ENCODE assay signal across 9 cellular contexts in genomic region chr9:88535932-88536324, GRCh38. TPM values are rescaled to one million over a fixed set of nuclear protein-coding genes. Genes with fewer than 3 reads are reported as not detected.
DNase-seq lines count a peak whose midpoint lies in the region; ATAC-seq and TF ChIP-seq lines count a peak whose summit lies in the region.
"Had no signal": no experiment of that assay in that cellular context is flagged by ENCODE, and none has a peak within 500 bp of the region (broad histone marks: within the 10 kb centered on the region; RNA-seq: fewer than 3 reads in every experiment).

No MANE protein-coding gene starts in this region.

- intact Hi-C loops in ascending aorta (cut with DNase I) = loop anchor here (2.0 to 5.0 kb wide), 7 partner anchors 69 to 809 kb away; partner anchors contain the start of genes CDK20, CKS2, CTSL and SECISBP2

- peak; percentile 48 for DNase-seq in GM23338 (ENCODE audit: low spot score)
- peak in 1 of 2 donors; percentile 70 for DNase-seq in ascending aorta (ENCODE audit: low spot score in 2 of 2)
- no peak for DNase-seq in NCI-H510A (lab: John Stamatoyannopoulos, UW)
- no peak for DNase-seq in DMS114 treated with DMSO at 0.1 percent for 48 hours (lab: John Stamatoyannopoulos, UW; ENCODE audit: unreplicated experiment)
- DNase-seq in occipital lobe (lab: John Stamatoyannopoulos, UW) = no peak

- TF ChIP-seq CTCF in GM23338 (conservative IDR thresholded peaks at IDR 0.05; ENCODE audit: low read depth in 2 of 2) (0 out of 4 replicates have a peak, but pooled peaks of 1 of the 2 experiments have one; percentile 5), ascending aorta (IDR thresholded peaks at IDR 0.05) (no peak)

- H3K27ac ChIP-seq in GM23338 (ENCODE audit: low read depth) (no peak overlapping the region), ascending aorta (peak overlapping the region; percentile 93)

- no peaks in the 10 kb centered on the region; the same call in 2 of the 3 replicates for H3K36me3 Mint-ChIP-seq in GM23338 (ENCODE audit: low read depth)

- peaks cover 14% of the 10 kb centered on the region for H3F3A ChIP-seq in GM23338 (replicated peaks; ENCODE audit: low read depth)

- H3K4me2 ChIP-seq in GM23338 (peak overlapping the region; percentile 94), skeletal muscle satellite cell (ENCODE audit: low read length) (peak overlapping the region; percentile 86)

- H3K36me3 ChIP-seq in GM23338 (ENCODE audit: insufficient read depth) (no peaks in the 10 kb centered on the region), ascending aorta (no peaks in the 10 kb centered on the region), skeletal muscle satellite cell (ENCODE audit: insufficient read depth, low read length) (no peaks in the 10 kb centered on the region)

- H3K27me3 Mint-ChIP-seq in GM23338 (ENCODE audit: insufficient read depth, low read depth, poor library complexity) = peaks cover 32% of the 10 kb centered on the region

- no peaks in the 10 kb centered on the region for H3K9me3 ChIP-seq in ascending aorta
- H3K9me3 ChIP-seq in iPS-18c (ENCODE audit: control insufficient read depth, insufficient read depth, low read length) = no peaks in the 10 kb centered on the region
- no peaks in the 10 kb centered on the region for H3K9me3 ChIP-seq in skeletal muscle satellite cell (replicated peaks; ENCODE audit: low read length)

- H3K27ac Mint-ChIP-seq in GM23338 = no peak overlapping the region
- H3K27ac Mint-ChIP-seq: activated T-helper 2 cell treated with anti-CD3 and anti-CD28 coated beads, Interferon-gamma antibody, Interleukin-2, Interleukin-4, amounts not matched to agents 10 μg/mL and 5 μg/mL and 100 μg/mL, durations not matched to agents 14 hours and 24 hours and 36 hours had no signal

- H3K27me3 ChIP-seq in GM23338 (ENCODE audit: insufficient read depth) (peaks cover 20% of the 10 kb centered on the region), ascending aorta (no peaks in the 10 kb centered on the region), skeletal muscle satellite cell (ENCODE audit: control insufficient read depth, insufficient read depth, low read length) (no peaks in the 10 kb centered on the region)

- H3K4me3 ChIP-seq in GM23338 = peak overlapping the region; percentile 93
- peak overlapping the region; percentile 59 to 94 for H3K4me3 ChIP-seq in ascending aorta
- H3K4me3 ChIP-seq in iPS-18c (ENCODE audit: insufficient read depth, low read depth, low read length) = peak overlapping the region; percentile 52; the same call in 1 of the 2 replicates
- peak overlapping the region; percentile 73 for H3K4me3 ChIP-seq in skeletal muscle satellite cell (ENCODE audit: low read length)

- H2AFZ ChIP-seq in GM23338 = peak overlapping the region; percentile 91; the same call in 1 of the 2 replicates

- H3K9me3 Mint-ChIP-seq in GM23338 = peaks cover 6% of the 10 kb centered on the region
- H3K9me3 Mint-ChIP-seq: activated T-helper 2 cell treated with anti-CD3 and anti-CD28 coated beads, Interferon-gamma antibody, Interleukin-2, Interleukin-4, amounts not matched to agents 10 μg/mL and 5 μg/mL and 100 μg/mL, durations not matched to agents 14 hours and 24 hours and 36 hours had no signal

- H3K4me1 Mint-ChIP-seq in GM23338 = peaks cover 17% of the 10 kb centered on the region

- peak overlapping the region; percentile 62 for H3K9ac ChIP-seq in skeletal muscle satellite cell (ENCODE audit: low read depth, low read length)

- H3K79me2 ChIP-seq in GM23338 (replicated peaks; ENCODE audit: insufficient read depth) = no peaks in the 10 kb centered on the region

- ATAC-seq in GM23338 = peak; percentile 1; the same call in 2 of the 3 replicates
- no peak for ATAC-seq in GM21723 (IDR thresholded peaks at IDR 0.05; ENCODE audit: unreplicated experiment)

- H3K4me1 ChIP-seq in GM23338 (ENCODE audit: insufficient read depth) (peaks cover 18% of the 10 kb centered on the region; the same call in 1 of the 2 replicates), ascending aorta (peaks cover 4 to 8% of the 10 kb centered on the region in 2 donors), skeletal muscle satellite cell (ENCODE audit: control insufficient read depth, insufficient read depth, low read length) (peaks cover 50% of the 10 kb centered on the region)

- H3K9me2 ChIP-seq in GM23338 (ENCODE audit: insufficient read depth) = no peaks in the 10 kb centered on the region

- no peaks in the 10 kb centered on the region; the same call in 1 of the 2 replicates for H4K20me1 ChIP-seq in GM23338 (replicated peaks; ENCODE audit: insufficient read depth)

- H3K4me3 Mint-ChIP-seq in GM23338 = peak overlapping the region; percentile 81

TF ChIP-seq in GM23338, 12 proteins besides CTCF, POLR2A, EP300 and RAD21 (continues in another document):
- no peak for TF ChIP-seq POLR2AphosphoS5 (IDR thresholded peaks at IDR 0.05; ENCODE audit: low read depth)
- TF ChIP-seq ZNF331 (CRISPR knock-in tag; IDR thresholded peaks at IDR 0.05; ENCODE audit: low read depth) = no peak
- no peak for TF ChIP-seq ZNF114 (CRISPR knock-in tag; IDR thresholded peaks at IDR 0.05)
- TF ChIP-seq, protein P1, sequence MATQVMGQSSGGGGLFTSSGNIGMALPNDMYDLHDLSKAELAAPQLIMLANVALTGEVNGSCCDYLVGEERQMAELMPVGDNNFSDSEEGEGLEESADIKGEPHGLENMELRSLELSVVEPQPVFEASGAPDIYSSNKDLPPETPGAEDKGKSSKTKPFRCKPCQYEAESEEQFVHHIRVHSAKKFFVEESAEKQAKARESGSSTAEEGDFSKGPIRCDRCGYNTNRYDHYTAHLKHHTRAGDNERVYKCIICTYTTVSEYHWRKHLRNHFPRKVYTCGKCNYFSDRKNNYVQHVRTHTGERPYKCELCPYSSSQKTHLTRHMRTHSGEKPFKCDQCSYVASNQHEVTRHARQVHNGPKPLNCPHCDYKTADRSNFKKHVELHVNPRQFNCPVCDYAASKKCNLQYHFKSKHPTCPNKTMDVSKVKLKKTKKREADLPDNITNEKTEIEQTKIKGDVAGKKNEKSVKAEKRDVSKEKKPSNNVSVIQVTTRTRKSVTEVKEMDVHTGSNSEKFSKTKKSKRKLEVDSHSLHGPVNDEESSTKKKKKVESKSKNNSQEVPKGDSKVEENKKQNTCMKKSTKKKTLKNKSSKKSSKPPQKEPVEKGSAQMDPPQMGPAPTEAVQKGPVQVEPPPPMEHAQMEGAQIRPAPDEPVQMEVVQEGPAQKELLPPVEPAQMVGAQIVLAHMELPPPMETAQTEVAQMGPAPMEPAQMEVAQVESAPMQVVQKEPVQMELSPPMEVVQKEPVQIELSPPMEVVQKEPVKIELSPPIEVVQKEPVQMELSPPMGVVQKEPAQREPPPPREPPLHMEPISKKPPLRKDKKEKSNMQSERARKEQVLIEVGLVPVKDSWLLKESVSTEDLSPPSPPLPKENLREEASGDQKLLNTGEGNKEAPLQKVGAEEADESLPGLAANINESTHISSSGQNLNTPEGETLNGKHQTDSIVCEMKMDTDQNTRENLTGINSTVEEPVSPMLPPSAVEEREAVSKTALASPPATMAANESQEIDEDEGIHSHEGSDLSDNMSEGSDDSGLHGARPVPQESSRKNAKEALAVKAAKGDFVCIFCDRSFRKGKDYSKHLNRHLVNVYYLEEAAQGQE (IDR thresholded peaks at IDR 0.05; ENCODE audit: unreplicated experiment) = no peak

RNA-seq across cellular contexts. Expression of gene NXNL2, which starts 0.9 kb away (rescaled TPM):
- total RNA-seq in GM23338 (2014; rRNA removed; shearing (Covaris generic)) = 4.3 and 5.1 TPM in 2 replicates
- polyA plus RNA-seq in GM23338 (2016; fragmentation: Nextera tagmentation; extraction: Ambion mirVana) = 3.2 and 3.4 TPM in 2 replicates
- total RNA-seq in ascending aorta (not detected), occipital lobe (0.78 TPM)
- not detected in 2 replicates for total RNA-seq in skeletal muscle satellite cell (2012; rRNA removed)
- total RNA-seq: activated T-helper 2 cell treated with anti-CD3 and anti-CD28 coated beads, Interferon-gamma antibody, Interleukin-2, Interleukin-4, amounts not matched to agents 10 μg/mL and 5 μg/mL and 100 μg/mL, durations not matched to agents 14 hours and 24 hours and 36 hours had no signal
